Comparison of ENCODE assay signal across 8 cellular contexts in genomic region chr17:29615048-29615385, GRCh38. TPM values are rescaled to one million over a fixed set of nuclear protein-coding genes. Genes with fewer than 3 reads are reported as not detected.
DNase-seq lines count a peak whose midpoint lies in the region; ATAC-seq and TF ChIP-seq lines count a peak whose summit lies in the region.

No MANE protein-coding gene starts in this region.

- no peak for TF ChIP-seq CTCF in prostate gland (IDR thresholded peaks at IDR 0.05)

- DNase-seq in stimulated activated CD4-positive, alpha-beta T cell treated with anti-CD3 and anti-CD28 coated beads, Interleukin-12 subunit alpha, Interleukin-12 subunit beta, amount 100 ng/mL, for 4 hours = peak; percentile 30
- DNase-seq in stimulated activated CD4-positive, alpha-beta T cell treated with anti-CD3 and anti-CD28 coated beads, Interleukin-4, amount 100 ng/mL, for 1 hour = no peak
- peak; percentile 77 for DNase-seq in activated CD8-positive, alpha-beta memory T cell treated with anti-CD3 and anti-CD28 coated beads, Interleukin-2, amount 50 U/mL, for 48 hours
- DNase-seq in germinal center (ENCODE audit: low spot score) (peak; percentile 44), prostate gland (ENCODE audit: low spot score) (no peak), OCI-M2 (lab: John Stamatoyannopoulos, UW; ENCODE audit: unreplicated experiment) (no peak)
- DNase-seq in stimulated activated CD4-positive, alpha-beta T cell treated with anti-CD3 and anti-CD28 coated beads, Interleukin-4, amount 100 ng/mL, for 24 hours = peak; percentile 56

- H3K27ac ChIP-seq in prostate gland = no peak overlapping the region

- no peaks in the 10 kb centered on the region for H3K9me3 ChIP-seq in prostate gland

- H3K36me3 ChIP-seq in prostate gland = no peaks in the 10 kb centered on the region

- peak overlapping the region in 1 of 2 donors; percentile 20 for H3K4me3 ChIP-seq in prostate gland

- no peaks in the 10 kb centered on the region for H3K27me3 ChIP-seq in prostate gland (replicated peaks; ENCODE audit: insufficient read depth)

- peaks cover 5% of the 10 kb centered on the region for H3K4me1 ChIP-seq in prostate gland (replicated peaks)

- no peak for ATAC-seq in GM21528 (IDR thresholded peaks at IDR 0.05; ENCODE audit: low FRiP score, unreplicated experiment)

- WGBS in prostate gland = 42% methylated on average over 15 of the region's 15 CpGs

- intact Hi-C loops in prostate gland (cut with DNase I) = no loop called here

- no peak for TF ChIP-seq POLR2A in prostate gland (IDR thresholded peaks at IDR 0.05)

RNA-seq across cellular contexts. Expression of gene CORO6, which starts 7.7 kb away (rescaled TPM):
- total RNA-seq in prostate gland = 10 to 100 TPM; 23.4 to 33.5 TPM

RNA-seq across cellular contexts. Expression of gene ANKRD13B, which starts 22.1 kb away (rescaled TPM):
- total RNA-seq in prostate gland = 10 to 100 TPM in 1 of 2 donors, 1 to 10 TPM in 1; 2.7 to 30.0 TPM

RNA-seq across cellular contexts. Expression of gene GIT1, which starts 25.6 kb away (rescaled TPM):
- total RNA-seq in prostate gland = 10 to 100 TPM; 29.1 to 86.9 TPM

RNA-seq across cellular contexts. Expression of gene TP53I13, which starts 46.5 kb away (rescaled TPM):
- 10 to 100 TPM; 52.5 to 82.0 TPM for total RNA-seq in prostate gland

RNA-seq across cellular contexts. Expression of gene ABHD15, which starts 48.2 kb away (rescaled TPM):
- 10 to 100 TPM in 1 of 2 donors, 1 to 10 TPM in 1; 9.1 to 14.8 TPM for total RNA-seq in prostate gland

Comparison
In these comparisons a context has a peak if more than half of its experiments do, and no peak if none do; other contexts are left out.
1. DNase-seq: peak in stimulated activated CD4-positive, alpha-beta T cell treated with anti-CD3 and anti-CD28 coated beads, Interleukin-12 subunit alpha, Interleukin-12 subunit beta, amount 100 ng/mL, for 4 hours (single experiment), activated CD8-positive, alpha-beta memory T cell treated with anti-CD3 and anti-CD28 coated beads, Interleukin-2, amount 50 U/mL, for 48 hours (single experiment), germinal center (single experiment) and stimulated activated CD4-positive, alpha-beta T cell treated with anti-CD3 and anti-CD28 coated beads, Interleukin-4, amount 100 ng/mL, for 24 hours (single experiment); none in stimulated activated CD4-positive, alpha-beta T cell treated with anti-CD3 and anti-CD28 coated beads, Interleukin-4, amount 100 ng/mL, for 1 hour (single experiment), prostate gland (single experiment) and OCI-M2 (single experiment).